ENCODE assay signal across 8 cellular contexts in genomic region chr19:12782424-12783225, GRCh38. TPM values are rescaled to one million over a fixed set of nuclear protein-coding genes. Genes with fewer than 3 reads are reported as not detected.
DNase-seq lines count a peak whose midpoint lies in the region; ATAC-seq and TF ChIP-seq lines count a peak whose summit lies in the region.

No MANE protein-coding gene starts in this region.

- ATAC-seq in HG02759 (IDR thresholded peaks at IDR 0.05; ENCODE audit: unreplicated experiment), result peak; percentile 44

- 1% methylated on average over 57 to 71 of the region's 82 CpGs for WGBS in lower leg skin, 2 donors

- H3K4me3 ChIP-seq in lower leg skin (ENCODE audit: low read depth, poor library complexity, severe bottlenecking), result no peak overlapping the region

- TF ChIP-seq POLR2A in lower leg skin (IDR thresholded peaks at IDR 0.05), result no peak

- TF ChIP-seq CTCF in lower leg skin (IDR thresholded peaks at IDR 0.05), result no peak

- intact Hi-C loops in lower leg skin (cut with DNase I; ENCODE audit: low total_unique reads), result no loop called here

- peak; percentile 89 for DNase-seq in Daoy (ENCODE audit: low read depth)
- DNase-seq in NCI-H2227 (lab: John Stamatoyannopoulos, UW; ENCODE audit: unreplicated experiment), result peak; percentile 76
- peak; percentile 94 for DNase-seq in activated CD4-positive, alpha-beta T cell treated with anti-CD3 and anti-CD28 coated beads, Interleukin-2, amount 50 U/mL, for 1 hour
- DNase-seq in dermis blood vessel endothelial cell, result peak; percentile 97
- peak; percentile 80 to 96 for DNase-seq in lower leg skin (ENCODE audit: low spot score in 2 of 2)
- DNase-seq in stimulated activated CD4-positive, alpha-beta T cell treated with anti-CD3 and anti-CD28 coated beads, Interleukin-4, amount 100 ng/mL, for 24 hours, result peak; percentile 86
- no peak for DNase-seq in DMS114 treated with DMSO at 0.1 percent for 48 hours (lab: John Stamatoyannopoulos, UW; ENCODE audit: unreplicated experiment)

RNA-seq across cellular contexts. Expression of gene HOOK2, which starts 7.3 kb away (rescaled TPM):
- total RNA-seq in Daoy (2014; rRNA removed; shearing (Covaris generic)), result 5.1 and 11.0 TPM in 2 replicates
- total RNA-seq in dermis blood vessel endothelial cell (12.1 and 14.8 TPM in 2 replicates), lower leg skin (100 to 1,000 TPM in 1 of 4 donors, 10 to 100 TPM in 3; 49.9 to 122 (median 65.8) TPM)

RNA-seq across cellular contexts. Expression of gene JUNB, which starts 8.7 kb away (rescaled TPM):
- 61.6 and 66.6 TPM in 2 replicates for total RNA-seq in Daoy (2014; rRNA removed; shearing (Covaris generic))
- total RNA-seq in dermis blood vessel endothelial cell (61.1 and 151 TPM in 2 replicates), lower leg skin (1,000 to 10,000 TPM in 1 of 4 donors, 100 to 1,000 TPM in 3; 608 to 1,091 (median 870) TPM)

RNA-seq across cellular contexts. Expression of gene PRDX2, which starts 19.0 kb away (rescaled TPM):
- 81.7 and 99.3 TPM in 2 replicates for total RNA-seq in Daoy (2014; rRNA removed; shearing (Covaris generic))
- total RNA-seq in dermis blood vessel endothelial cell (214 and 278 TPM in 2 replicates), lower leg skin (100 to 1,000 TPM; 266 to 459 (median 327) TPM)

RNA-seq across cellular contexts. Expression of gene THSD8, which starts 19.2 kb away (rescaled TPM):
- total RNA-seq in Daoy (2014; rRNA removed; shearing (Covaris generic)), result not detected in 2 replicates
- total RNA-seq in dermis blood vessel endothelial cell (0.23 TPM in 1 of 2 replicates, not detected in the other), lower leg skin (1 to 10 TPM in 1 of 4 donors, not detected in 3; 1.6 TPM)

RNA-seq across cellular contexts. Expression of gene RNASEH2A, which starts 23.8 kb away (rescaled TPM):
- 75.8 and 76.9 TPM in 2 replicates for total RNA-seq in Daoy (2014; rRNA removed; shearing (Covaris generic))
- 19.6 and 45.6 TPM in 2 replicates for total RNA-seq in dermis blood vessel endothelial cell
- total RNA-seq in lower leg skin, result 1 to 10 TPM; 3.3 to 7.8 (median 5.9) TPM
